In genomic region chr12:54279227-54279631, GRCh38 we compare ENCODE assay signal across 8 cellular contexts. TPM values are rescaled to one million over a fixed set of nuclear protein-coding genes. Genes with fewer than 3 reads are reported as not detected.
DNase-seq lines count a peak whose midpoint lies in the region; ATAC-seq and TF ChIP-seq lines count a peak whose summit lies in the region.

No MANE protein-coding gene starts in this region.

- intact Hi-C loops in stomach (cut with DNase I; ENCODE audit: low total_unique reads), result no loop called here

- no peaks in the 10 kb centered on the region for H3K27me3 ChIP-seq in stomach

- no peak for TF ChIP-seq EP300 in stomach (IDR thresholded peaks at IDR 0.05)

- WGBS in stomach, 5 donors, result 0 to 1% (median 1%) methylated on average over 14 to 19 of the region's 19 CpGs

- TF ChIP-seq POLR2A in stomach (IDR thresholded peaks at IDR 0.05), result peak in 1 of 4 donors; percentile 54

- peaks cover 43 to 69% (median 57%) of the 10 kb centered on the region in 4 donors for H3K4me1 ChIP-seq in stomach

- peaks cover 25 to 28% (median 27%) of the 10 kb centered on the region in 4 donors for H3K36me3 ChIP-seq in stomach

- ATAC-seq in GM19395 (IDR thresholded peaks at IDR 0.05; ENCODE audit: unreplicated experiment) (peak; percentile 1), omental fat pad (ENCODE audit: low FRiP score) (no peak)

- TF ChIP-seq CTCF in VCaP (conservative IDR thresholded peaks at IDR 0.05) (no peak), stomach (IDR thresholded peaks at IDR 0.05) (no peak), omental fat pad (IDR thresholded peaks at IDR 0.05) (no peak)

- H3K27ac ChIP-seq in VCaP, result peak overlapping the region; percentile 98
- peak overlapping the region; percentile 90 to 96 (median 93) for H3K27ac ChIP-seq in stomach

- H3K9me3 ChIP-seq in stomach, result no peaks in the 10 kb centered on the region

- H3K4me3 ChIP-seq in iPS-11a (ENCODE audit: low read depth, low read length), result peak overlapping the region; percentile 100
- peak overlapping the region; percentile 64 to 93 (median 72) for H3K4me3 ChIP-seq in stomach

- DNase-seq in stomach, result no peak
- no peak for DNase-seq in NCI-H2107 treated with DMSO at 0.1 percent for 48 hours (lab: John Stamatoyannopoulos, UW; ENCODE audit: unreplicated experiment)
- DNase-seq in stimulated activated CD4-positive, alpha-beta T cell treated with anti-CD3 and anti-CD28 coated beads, Interleukin-4, amount 100 ng/mL, for 4 hours, result no peak
- DNase-seq in activated naive CD4-positive, alpha-beta T cell treated with anti-CD3 and anti-CD28 coated beads, Interleukin-2, amount 50 U/mL, for 16 hours, result no peak
- DNase-seq in omental fat pad (ENCODE audit: low spot score), result no peak

RNA-seq across cellular contexts. Expression of gene CBX5, which starts 0.7 kb away (rescaled TPM):
- total RNA-seq in stomach (10 to 100 TPM in 4 of 5 donors, 1 to 10 TPM in 1; 8.7 to 66.8 (median 29.1) TPM), omental fat pad (10 to 100 TPM; 20.9 to 38.8 (median 25.3) TPM)
- 1 to 10 TPM; 4.9 to 7.6 (median 5.2) TPM for polyA plus RNA-seq in stomach

RNA-seq across cellular contexts. Expression of gene HNRNPA1, which starts 1.3 kb away (rescaled TPM):
- total RNA-seq in stomach (100 to 1,000 TPM; 211 to 763 (median 303) TPM), omental fat pad (100 to 1,000 TPM; 352 to 497 (median 414) TPM)
- polyA plus RNA-seq in stomach, result 1,000 to 10,000 TPM in 2 of 3 donors, 100 to 1,000 TPM in 1; 960 to 1,103 (median 1,040) TPM

RNA-seq across cellular contexts. Expression of gene NFE2, which starts 21.6 kb away (rescaled TPM):
- 1 to 10 TPM in 1 of 5 donors, under 1 TPM in 1, not detected in 3; 0.37 to 2.0 TPM for total RNA-seq in stomach
- polyA plus RNA-seq in stomach, result under 1 TPM in 2 of 3 donors, not detected in 1; 0.20 to 1.00 TPM
- total RNA-seq in omental fat pad, result 10 to 100 TPM in 1 of 4 donors, 1 to 10 TPM in 2, under 1 TPM in 1; 0.72 to 16.9 (median 2.1) TPM

RNA-seq across cellular contexts. Expression of gene COPZ1, which starts 45.7 kb away (rescaled TPM):
- total RNA-seq in stomach (10 to 100 TPM; 14.6 to 91.6 (median 42.4) TPM), omental fat pad (100 to 1,000 TPM in 1 of 4 donors, 10 to 100 TPM in 3; 55.5 to 114 (median 81.8) TPM)
- 100 to 1,000 TPM in 2 of 3 donors, 10 to 100 TPM in 1; 92.4 to 133 (median 108) TPM for polyA plus RNA-seq in stomach
